Comparison of ENCODE assay signal across 1 cellular context in the genomic region with DNA sequence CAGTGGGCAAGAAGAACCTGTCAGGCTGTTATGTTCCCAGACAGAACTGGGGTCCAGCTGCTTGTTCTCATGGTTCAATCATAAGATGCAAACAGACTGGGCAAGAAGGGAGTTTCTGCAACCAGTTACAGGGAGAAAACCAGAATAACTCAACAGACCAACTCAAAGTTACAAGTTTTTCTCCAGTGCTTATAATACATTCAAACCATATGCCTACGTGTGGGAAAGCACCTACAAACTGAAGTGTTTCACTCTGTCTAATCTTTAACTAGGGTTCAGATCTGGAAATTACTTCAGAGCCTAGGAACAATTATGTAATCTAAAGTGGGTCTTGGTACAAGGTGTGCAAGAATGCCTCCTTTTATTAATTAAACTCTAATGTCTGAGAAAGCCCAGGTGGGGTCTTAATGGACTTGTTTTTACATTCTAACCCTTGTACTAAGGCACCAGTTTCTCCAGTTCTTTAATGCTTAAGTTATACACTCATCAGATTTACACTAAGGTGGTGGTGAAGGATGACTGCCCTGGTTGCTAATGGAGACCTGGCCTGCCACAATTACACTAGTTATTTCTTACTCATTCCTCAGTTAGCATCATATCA.
TF ChIP-seq lines count a peak whose summit lies in the region.

No MANE protein-coding gene starts in this region.

TF ChIP-seq in WTC11, 78 proteins besides CTCF, POLR2A, EP300 and RAD21 (continued from another document):
- TF ChIP-seq, protein P1, sequence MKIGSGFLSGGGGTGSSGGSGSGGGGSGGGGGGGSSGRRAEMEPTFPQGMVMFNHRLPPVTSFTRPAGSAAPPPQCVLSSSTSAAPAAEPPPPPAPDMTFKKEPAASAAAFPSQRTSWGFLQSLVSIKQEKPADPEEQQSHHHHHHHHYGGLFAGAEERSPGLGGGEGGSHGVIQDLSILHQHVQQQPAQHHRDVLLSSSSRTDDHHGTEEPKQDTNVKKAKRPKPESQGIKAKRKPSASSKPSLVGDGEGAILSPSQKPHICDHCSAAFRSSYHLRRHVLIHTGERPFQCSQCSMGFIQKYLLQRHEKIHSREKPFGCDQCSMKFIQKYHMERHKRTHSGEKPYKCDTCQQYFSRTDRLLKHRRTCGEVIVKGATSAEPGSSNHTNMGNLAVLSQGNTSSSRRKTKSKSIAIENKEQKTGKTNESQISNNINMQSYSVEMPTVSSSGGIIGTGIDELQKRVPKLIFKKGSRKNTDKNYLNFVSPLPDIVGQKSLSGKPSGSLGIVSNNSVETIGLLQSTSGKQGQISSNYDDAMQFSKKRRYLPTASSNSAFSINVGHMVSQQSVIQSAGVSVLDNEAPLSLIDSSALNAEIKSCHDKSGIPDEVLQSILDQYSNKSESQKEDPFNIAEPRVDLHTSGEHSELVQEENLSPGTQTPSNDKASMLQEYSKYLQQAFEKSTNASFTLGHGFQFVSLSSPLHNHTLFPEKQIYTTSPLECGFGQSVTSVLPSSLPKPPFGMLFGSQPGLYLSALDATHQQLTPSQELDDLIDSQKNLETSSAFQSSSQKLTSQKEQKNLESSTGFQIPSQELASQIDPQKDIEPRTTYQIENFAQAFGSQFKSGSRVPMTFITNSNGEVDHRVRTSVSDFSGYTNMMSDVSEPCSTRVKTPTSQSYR (CRISPR knock-in tag; IDR thresholded peaks at IDR 0.05), result no peak
- TF ChIP-seq ZBTB21 (CRISPR knock-in tag; IDR thresholded peaks at IDR 0.05; ENCODE audit: borderline replicate concordance) (no peak), SMAD3 (CRISPR knock-in tag; IDR thresholded peaks at IDR 0.05; ENCODE audit: borderline replicate concordance) (no peak), HMGA2 (CRISPR knock-in tag; IDR thresholded peaks at IDR 0.05) (no peak)
